Comparison of ENCODE assay signal across 8 cellular contexts in genomic region chr4:128528793-128529553, GRCh38.
A peak's percentile ranks its signal among the peaks of the same experiment; 100 is the strongest.
DNase-seq lines count a peak whose midpoint lies in the region; ATAC-seq and TF ChIP-seq lines count a peak whose summit lies in the region.

No MANE protein-coding gene starts in this region.

- no peaks in the 10 kb centered on the region for H3K9me3 Mint-ChIP-seq in stimulated activated memory B cell treated with anti-CD40 and anti-IgM and Interleukin-4, amounts not matched to agents 10 μg/mL and 1 μg/mL and 100 μg/mL, for 72 hours

- H3K27ac ChIP-seq in psoas muscle (peak overlapping the region; percentile 75), Peyer's patch (no peak overlapping the region)

- H3K9me3 ChIP-seq in ES-I3 (ENCODE audit: control insufficient read depth, insufficient read depth, low read length) (no peaks in the 10 kb centered on the region), psoas muscle (no peaks in the 10 kb centered on the region), Peyer's patch (no peaks in the 10 kb centered on the region)

- no peaks in the 10 kb centered on the region for H3K36me3 ChIP-seq in ES-I3 (ENCODE audit: insufficient read depth, low read length)
- no peaks in the 10 kb centered on the region for H3K36me3 ChIP-seq in psoas muscle (ENCODE audit: insufficient read depth in 1 of 2, low read depth in 1 of 2)
- no peaks in the 10 kb centered on the region for H3K36me3 ChIP-seq in Peyer's patch

- H3K27me3 Mint-ChIP-seq in stimulated activated memory B cell treated with anti-CD40 and anti-IgM and Interleukin-4, amounts not matched to agents 10 μg/mL and 1 μg/mL and 100 μg/mL, for 72 hours = peaks cover 11% of the 10 kb centered on the region

- TF ChIP-seq POLR2A in Peyer's patch (IDR thresholded peaks at IDR 0.05) = no peak

- WGBS in psoas muscle, 3 donors = 40 to 50% (median 48%) methylated on average over 4 of the region's 4 CpGs

- H3K9ac ChIP-seq in ES-I3 (ENCODE audit: low read depth, low read length) = peak overlapping the region; percentile 11

- no peak for TF ChIP-seq CTCF in psoas muscle (IDR thresholded peaks at IDR 0.05)
- no peak for TF ChIP-seq CTCF in Peyer's patch (IDR thresholded peaks at IDR 0.05)

- intact Hi-C loops in Right ventricle myocardium superior (cut with DNase I) = no loop called here
- intact Hi-C loops in psoas muscle (cut with DNase I) = loop anchor here in 1 of 2 donors (2.0 kb wide), 1 partner anchor 24 kb away; no protein-coding TSS in a partner anchor

- peak; percentile 58 for DNase-seq in SW480 (ENCODE audit: low spot score)
- DNase-seq in Right ventricle myocardium superior = no peak
- no peak for DNase-seq in psoas muscle
- no peak for DNase-seq in Peyer's patch
- DNase-seq in GOT3 (lab: John Stamatoyannopoulos, UW) = no peak
- no peak for DNase-seq in T-helper 1 cell

- peaks cover 28% of the 10 kb centered on the region for H3K4me1 ChIP-seq in ES-I3 (ENCODE audit: insufficient read depth, low read length)
- peaks cover 13% of the 10 kb centered on the region for H3K4me1 ChIP-seq in psoas muscle
- H3K4me1 ChIP-seq in Peyer's patch = no peaks in the 10 kb centered on the region

- H3K27me3 ChIP-seq in psoas muscle (ENCODE audit: insufficient read depth in 3 of 3, low read length in 2 of 3) (no peaks in the 10 kb centered on the region), Peyer's patch (no peaks in the 10 kb centered on the region)

- peaks cover 15% of the 10 kb centered on the region for H3K4me1 Mint-ChIP-seq in stimulated activated memory B cell treated with anti-CD40 and anti-IgM and Interleukin-4, amounts not matched to agents 10 μg/mL and 1 μg/mL and 100 μg/mL, for 72 hours

- no peak overlapping the region for H3K27ac Mint-ChIP-seq in stimulated activated memory B cell treated with anti-CD40 and anti-IgM and Interleukin-4, amounts not matched to agents 10 μg/mL and 1 μg/mL and 100 μg/mL, for 72 hours

- peak; percentile 92 for ATAC-seq in Right ventricle myocardium superior (ENCODE audit: poor library complexity)
- ATAC-seq in psoas muscle = peak; percentile 99 to 100 (median 100)
- no peak for ATAC-seq in stimulated activated memory B cell treated with anti-CD40 and anti-IgM and Interleukin-4, amounts not matched to agents 10 μg/mL and 1 μg/mL and 100 μg/mL, for 72 hours

- no peaks in the 10 kb centered on the region for H3K36me3 Mint-ChIP-seq in stimulated activated memory B cell treated with anti-CD40 and anti-IgM and Interleukin-4, amounts not matched to agents 10 μg/mL and 1 μg/mL and 100 μg/mL, for 72 hours

- H3K4me3 ChIP-seq in psoas muscle (no peak overlapping the region), Peyer's patch (no peak overlapping the region)

- H3K4me3 Mint-ChIP-seq in stimulated activated memory B cell treated with anti-CD40 and anti-IgM and Interleukin-4, amounts not matched to agents 10 μg/mL and 1 μg/mL and 100 μg/mL, for 72 hours = no peak overlapping the region
